ENCODE assay signal across 28 cellular contexts in genomic region chr4:108336076-108336475, GRCh38.
A peak's percentile ranks its signal among the peaks of the same experiment; 100 is the strongest.
DNase-seq lines count a peak whose midpoint lies in the region; ATAC-seq, FAIRE-seq and TF ChIP-seq lines count a peak whose summit lies in the region.
"Had no signal": no experiment of that assay in that cellular context is flagged by ENCODE, and none has a peak within 500 bp of the region (broad histone marks: within the 10 kb centered on the region; RNA-seq: fewer than 3 reads in every experiment).

No MANE protein-coding gene starts in this region.

- H3K36me3 ChIP-seq in KOPT-K1 (ENCODE audit: insufficient read depth, low read length) (no peaks in the 10 kb centered on the region), bronchial epithelial cell (ENCODE audit: control insufficient read depth, insufficient read depth, low read length) (no peaks in the 10 kb centered on the region)
- H3K36me3 ChIP-seq: sigmoid colon had no signal

- DNase-seq in AG08395 (ENCODE audit: low spot score) (peak; percentile 24), bronchial epithelial cell (ENCODE audit: low read depth) (peak; percentile 74), kidney glomerular epithelial cell (lab: John Stamatoyannopoulos, UW) (peak; percentile 56), hepatic stellate cell (ENCODE audit: low spot score) (no peak)
- DNase-seq in activated CD4-positive, alpha-beta T cell treated with anti-CD3 and anti-CD28 coated beads for 4 hours = no peak
- no peak for DNase-seq in stimulated activated CD4-positive, alpha-beta T cell treated with anti-CD3 and anti-CD28 coated beads, Interleukin-4, amount 100 ng/mL, for 1 hour
- DNase-seq: activated CD4-positive, alpha-beta T cell treated with anti-CD3 and anti-CD28 coated beads, Interleukin-2, amount 10 ng/mL, durations not matched to agents 7 days and 5 days; activated effector memory CD4-positive, alpha-beta T cell treated with Interleukin-2 at 50 U/mL for 16 hours; C1 segment of cervical spinal cord; effector CD8-positive, alpha-beta T cell; GF-D8; H7; kidney; natural killer cell; NCI-H1048; NCI-H2081; sigmoid colon; stimulated activated CD4-positive, alpha-beta T cell treated with anti-CD3 and anti-CD28 coated beads, Interleukin-1b, Interleukin-23, amount 100 ng/mL, for 48 hours; stimulated activated naive CD8-positive, alpha-beta T cell treated with anti-CD3 and anti-CD28 coated beads, Interleukin-15, amount 100 ng/mL, for 72 hours had no signal

- no peak for FAIRE-seq in bronchial epithelial cell (lab: Jason Lieb, UNC)
- FAIRE-seq: A549, D721Med, GM12891 had no signal

- ATAC-seq in GM18867 (IDR thresholded peaks at IDR 0.05; ENCODE audit: unreplicated experiment) = no peak
- ATAC-seq: A549; natural killer cell; stimulated activated naive CD8-positive, alpha-beta T cell treated with anti-CD3 and anti-CD28 coated beads, Interleukin-15, amount 100 ng/mL, for 72 hours had no signal

- H3K9me3 ChIP-seq in KOPT-K1 (ENCODE audit: insufficient read depth, low read length, poor library complexity, severe bottlenecking) = no peaks in the 10 kb centered on the region
- H3K9me3 ChIP-seq: A549, sigmoid colon had no signal

- no peak overlapping the region for H3K4me3 ChIP-seq in bronchial epithelial cell (ENCODE audit: low read depth, low read length)
- H3K4me3 ChIP-seq: A549, hepatocyte, sigmoid colon had no signal

- TF ChIP-seq CTCF in bronchial epithelial cell (IDR thresholded peaks at IDR 0.05; ENCODE audit: insufficient read depth, low read length, severe bottlenecking) = no peak

- H3K27me3 ChIP-seq in bronchial epithelial cell (ENCODE audit: control insufficient read depth, insufficient read depth, low read length) = no peaks in the 10 kb centered on the region
- H3K27me3 ChIP-seq: hepatocyte, sigmoid colon had no signal

- peak overlapping the region; percentile 12 for H3K27ac ChIP-seq in KOPT-K1 (ENCODE audit: low read depth, low read length, poor library complexity, severe bottlenecking)
- H3K27ac ChIP-seq: A549, hepatocyte, HL-60, parathyroid adenoma, RWPE1, sigmoid colon had no signal

Comparison
In these comparisons a context has a peak if more than half of its experiments do, and no peak if none do; other contexts are left out.
1. DNase-seq: peak in AG08395 (single experiment), bronchial epithelial cell (single experiment) and kidney glomerular epithelial cell (single experiment); none in hepatic stellate cell (single experiment), activated CD4-positive, alpha-beta T cell treated with anti-CD3 and anti-CD28 coated beads for 4 hours (0 of 2) and stimulated activated CD4-positive, alpha-beta T cell treated with anti-CD3 and anti-CD28 coated beads, Interleukin-4, amount 100 ng/mL, for 1 hour (single experiment).